In the genomic region with DNA sequence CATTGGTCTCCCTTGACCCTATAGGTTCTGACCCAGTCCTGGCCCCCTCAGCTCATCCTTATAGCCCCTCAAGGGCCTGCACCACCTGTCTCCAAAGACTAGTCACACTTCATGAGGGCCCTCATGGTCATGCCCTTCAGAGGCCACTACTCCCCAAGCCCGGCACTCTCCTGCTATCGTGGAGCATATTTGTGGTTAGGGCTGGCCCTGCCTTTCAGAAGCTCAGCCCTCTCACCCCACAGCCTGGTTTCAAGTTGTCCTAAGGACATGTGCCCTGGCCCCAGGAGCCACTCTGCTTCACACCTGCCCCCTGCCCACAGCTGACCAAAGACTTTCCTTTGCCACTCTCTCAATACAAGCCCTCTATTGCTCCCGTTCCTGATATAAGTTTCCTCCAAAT, we compare ENCODE assay signal across 12 cellular contexts.
A peak's percentile ranks its signal among the peaks of the same experiment; 100 is the strongest.
DNase-seq lines count a peak whose midpoint lies in the region; ATAC-seq and TF ChIP-seq lines count a peak whose summit lies in the region.
"Had no signal": no experiment of that assay in that cellular context is flagged by ENCODE, and none has a peak within 500 bp of the region (broad histone marks: within the 10 kb centered on the region; RNA-seq: fewer than 3 reads in every experiment).

No MANE protein-coding gene starts in this region.

- H3F3A ChIP-seq in MM.1S (ENCODE audit: insufficient read depth, low read length) (no peaks in the 10 kb centered on the region; the same call in 1 of the 2 replicates), neural progenitor cell (ENCODE audit: low read depth) (peaks cover 34% of the 10 kb centered on the region)

- H3K4me3 Mint-ChIP-seq in endothelial cell (ENCODE audit: unreplicated experiment): peak overlapping the region; percentile 53
- H3K4me3 Mint-ChIP-seq in neural progenitor cell: peak overlapping the region; percentile 42
- H3K4me3 Mint-ChIP-seq: CD8-positive, alpha-beta T cell had no signal

- TF ChIP-seq CTCF in MM.1S (IDR thresholded peaks at IDR 0.05; ENCODE audit: low read length) (no peak), endothelial cell (IDR thresholded peaks at IDR 0.05; ENCODE audit: unreplicated experiment) (no peak), neural progenitor cell (IDR thresholded peaks at IDR 0.05) (no peak)

- H3K4me1 ChIP-seq in MM.1S (ENCODE audit: low read length) (peaks cover 25% of the 10 kb centered on the region), neural progenitor cell (peaks cover 57% of the 10 kb centered on the region)

- H3K4me3 ChIP-seq in MM.1S (ENCODE audit: low read length) (no peak overlapping the region), neural progenitor cell (no peak overlapping the region)

- H3K27ac Mint-ChIP-seq in endothelial cell (ENCODE audit: unreplicated experiment) (peak overlapping the region; percentile 48), neural progenitor cell (no peak overlapping the region)
- H3K27ac Mint-ChIP-seq: CD8-positive, alpha-beta T cell had no signal

- peaks cover 17% of the 10 kb centered on the region for H3K27me3 ChIP-seq in MM.1S (replicated peaks; ENCODE audit: insufficient read depth, low read length)
- peaks cover 100% of the 10 kb centered on the region for H3K27me3 ChIP-seq in neural progenitor cell

- H3K4me2 ChIP-seq in MM.1S (ENCODE audit: low read depth, low read length): no peak overlapping the region
- no peak overlapping the region for H3K4me2 ChIP-seq in neural progenitor cell

- H3K9me3 ChIP-seq in MM.1S (replicated peaks; ENCODE audit: insufficient read depth, low read length) (no peaks in the 10 kb centered on the region), neural progenitor cell (ENCODE audit: low read depth) (no peaks in the 10 kb centered on the region)

- H2AFZ ChIP-seq in MM.1S (ENCODE audit: low read length) (no peak overlapping the region), neural progenitor cell (replicated peaks) (no peak overlapping the region)

- H3K9me3 Mint-ChIP-seq in endothelial cell (ENCODE audit: unreplicated experiment) (peaks cover 3% of the 10 kb centered on the region), neural progenitor cell (no peaks in the 10 kb centered on the region)
- H3K9me3 Mint-ChIP-seq: CD8-positive, alpha-beta T cell had no signal

- H3K36me3 Mint-ChIP-seq in endothelial cell (ENCODE audit: low read depth, unreplicated experiment): peaks cover 7% of the 10 kb centered on the region
- no peaks in the 10 kb centered on the region for H3K36me3 Mint-ChIP-seq in neural progenitor cell
- H3K36me3 Mint-ChIP-seq: CD8-positive, alpha-beta T cell had no signal

- H3K36me3 ChIP-seq in MM.1S (replicated peaks; ENCODE audit: insufficient read depth, low read length) (no peaks in the 10 kb centered on the region), neural progenitor cell (no peaks in the 10 kb centered on the region)

- H3K9ac ChIP-seq in MM.1S (ENCODE audit: low read length) (no peak overlapping the region), neural progenitor cell (no peak overlapping the region)

- no peaks in the 10 kb centered on the region for H3K79me2 ChIP-seq in MM.1S (ENCODE audit: low read length)
- no peaks in the 10 kb centered on the region for H3K79me2 ChIP-seq in neural progenitor cell (ENCODE audit: low read depth)

- ATAC-seq in HG02973 (IDR thresholded peaks at IDR 0.05; ENCODE audit: unreplicated experiment) (no peak), HG03439 (IDR thresholded peaks at IDR 0.05; ENCODE audit: unreplicated experiment) (no peak), GM21367 (IDR thresholded peaks at IDR 0.05; ENCODE audit: unreplicated experiment) (no peak)
- ATAC-seq: CD8-positive, alpha-beta T cell had no signal

- H3K27ac ChIP-seq in MM.1S (ENCODE audit: low read length): no peak overlapping the region
- no peak overlapping the region for H3K27ac ChIP-seq in neural progenitor cell

- H3K27me3 Mint-ChIP-seq in endothelial cell (ENCODE audit: unreplicated experiment) (peaks cover 23% of the 10 kb centered on the region), neural progenitor cell (ENCODE audit: insufficient read depth, low read depth) (peaks cover 67% of the 10 kb centered on the region)

- H4K20me1 ChIP-seq in MM.1S (ENCODE audit: insufficient read depth, low read length): no peaks in the 10 kb centered on the region
- H4K20me1 ChIP-seq in neural progenitor cell (ENCODE audit: low read depth): peaks cover 48% of the 10 kb centered on the region

- DNase-seq in MM.1S (peak; percentile 52), endothelial cell (ENCODE audit: low spot score) (no peak), neural progenitor cell (ENCODE audit: low spot score) (no peak), NOMO-1 (lab: John Stamatoyannopoulos, UW; ENCODE audit: unreplicated experiment in 2 of 2) (no peak)
- DNase-seq: CD8-positive, alpha-beta T cell; NCI-H146; NCI-H2081 treated with DMSO at 0.1 percent for 48 hours; NCI-H69; Right ventricle myocardium superior had no signal

- H3K9me2 ChIP-seq in MM.1S (replicated peaks; ENCODE audit: insufficient read depth, low read length): no peaks in the 10 kb centered on the region

- H3K4me1 Mint-ChIP-seq in endothelial cell (ENCODE audit: unreplicated experiment): peaks cover 20% of the 10 kb centered on the region
- peaks cover 55% of the 10 kb centered on the region for H3K4me1 Mint-ChIP-seq in neural progenitor cell
